9 cellular contexts compared by ENCODE assay signal in genomic region chr16:55701442-55702319, GRCh38. TPM values are rescaled to one million over a fixed set of nuclear protein-coding genes. Genes with fewer than 3 reads are reported as not detected.
A peak's percentile ranks its signal among the peaks of the same experiment; 100 is the strongest.
DNase-seq lines count a peak whose midpoint lies in the region; ATAC-seq and TF ChIP-seq lines count a peak whose summit lies in the region.
"Had no signal": no experiment of that assay in that cellular context is flagged by ENCODE, and none has a peak within 500 bp of the region (broad histone marks: within the 10 kb centered on the region; RNA-seq: fewer than 3 reads in every experiment).

No MANE protein-coding gene starts in this region.

- H3K79me2 ChIP-seq in DND-41 (ENCODE audit: insufficient read depth, low read length), result no peaks in the 10 kb centered on the region

- H3K9me3 Mint-ChIP-seq in stimulated activated naive CD8-positive, alpha-beta T cell treated with anti-CD3 and anti-CD28 coated beads, Interleukin-15, amount 100 ng/mL, for 72 hours, result no peaks in the 10 kb centered on the region
- H3K9me3 Mint-ChIP-seq: activated B cell treated with CpG ODN at 0.5 μM for 24 hours had no signal

- no peak overlapping the region for H3K4me2 ChIP-seq in DND-41 (ENCODE audit: insufficient read depth, low read length)

- H3K27ac ChIP-seq in DND-41 (ENCODE audit: low read length) (no peak overlapping the region), SJCRH30 (no peak overlapping the region), lung (ENCODE audit: low read depth in 1 of 2, low read length in 1 of 2) (no peak overlapping the region)

- WGBS in lung, 2 donors, result 64 to 66% methylated on average over 9 of the region's 9 CpGs

- no peaks in the 10 kb centered on the region for H3K36me3 ChIP-seq in DND-41 (ENCODE audit: insufficient read depth, low read length)
- no peaks in the 10 kb centered on the region for H3K36me3 ChIP-seq in SJCRH30
- H3K36me3 ChIP-seq in lung (ENCODE audit: control insufficient read depth in 2 of 2, insufficient read depth in 2 of 2, low read length in 2 of 2), result no peaks in the 10 kb centered on the region

- DNase-seq in DND-41 (peak; percentile 64), HuH-7 (ENCODE audit: low spot score) (peak; percentile 48), SJCRH30 (peak; percentile 69 to 80), cardiac fibroblast (ENCODE audit: low read depth in 2 of 2) (peak; percentile 50 to 54), lung (ENCODE audit: low spot score) (peak; percentile 73)
- DNase-seq in stimulated activated naive CD8-positive, alpha-beta T cell treated with anti-CD3 and anti-CD28 coated beads, Interleukin-15, amount 100 ng/mL, for 72 hours, result peak; percentile 34 to 42
- DNase-seq: activated B cell treated with CpG ODN at 0.5 μM for 24 hours had no signal

- H3K27me3 Mint-ChIP-seq in stimulated activated naive CD8-positive, alpha-beta T cell treated with anti-CD3 and anti-CD28 coated beads, Interleukin-15, amount 100 ng/mL, for 72 hours, result no peaks in the 10 kb centered on the region

- H3K27me3 ChIP-seq in DND-41 (ENCODE audit: insufficient read depth, low read length, poor library complexity) (peaks cover 20% of the 10 kb centered on the region), SJCRH30 (peaks cover 15% of the 10 kb centered on the region; the same call in 1 of the 2 replicates), lung (ENCODE audit: control insufficient read depth, insufficient read depth) (no peaks in the 10 kb centered on the region)

- peak overlapping the region in 1 of 2 donors; percentile 69 for H3K27ac Mint-ChIP-seq in stimulated activated naive CD8-positive, alpha-beta T cell treated with anti-CD3 and anti-CD28 coated beads, Interleukin-15, amount 100 ng/mL, for 72 hours
- H3K27ac Mint-ChIP-seq: activated B cell treated with CpG ODN at 0.5 μM for 24 hours had no signal

- ATAC-seq in DND-41 (ENCODE audit: insufficient read depth, low read depth) (peak; percentile 90), GM19452 (IDR thresholded peaks at IDR 0.05; ENCODE audit: unreplicated experiment) (peak; percentile 78), lung (ENCODE audit: insufficient read depth, low FRiP score) (no peak), HG02840 (IDR thresholded peaks at IDR 0.05; ENCODE audit: low FRiP score, unreplicated experiment) (no peak)
- ATAC-seq in stimulated activated naive CD8-positive, alpha-beta T cell treated with anti-CD3 and anti-CD28 coated beads, Interleukin-15, amount 100 ng/mL, for 72 hours, result peak; percentile 78

- peaks cover 7% of the 10 kb centered on the region for H3K4me1 Mint-ChIP-seq in stimulated activated naive CD8-positive, alpha-beta T cell treated with anti-CD3 and anti-CD28 coated beads, Interleukin-15, amount 100 ng/mL, for 72 hours
- H3K4me1 Mint-ChIP-seq: activated B cell treated with CpG ODN at 0.5 μM for 24 hours had no signal

- no peak overlapping the region for H3K9ac ChIP-seq in DND-41 (ENCODE audit: low read depth, low read length)

- H4K20me1 ChIP-seq in DND-41 (ENCODE audit: insufficient read depth, low read length), result no peaks in the 10 kb centered on the region

- peaks cover 5% of the 10 kb centered on the region; the same call in 1 of the 2 replicates for H3K4me1 ChIP-seq in DND-41 (ENCODE audit: insufficient read depth, low read length)
- no peaks in the 10 kb centered on the region for H3K4me1 ChIP-seq in SJCRH30
- no peaks in the 10 kb centered on the region for H3K4me1 ChIP-seq in lung (ENCODE audit: control insufficient read depth in 2 of 2, insufficient read depth in 2 of 2, low read length in 2 of 2)

- TF ChIP-seq CTCF in DND-41 (IDR thresholded peaks at IDR 0.05; ENCODE audit: borderline replicate concordance, extremely low read depth, low read length, poor library complexity, severe bottlenecking), result peak; percentile 74
- TF ChIP-seq CTCF in cardiac fibroblast (IDR thresholded peaks at IDR 0.05; ENCODE audit: low read depth, low read length), result peak; percentile 57
- TF ChIP-seq CTCF in lung (IDR thresholded peaks at IDR 0.05; ENCODE audit: control extremely low read depth, extremely low read depth), result no peak

- H3K9me3 ChIP-seq in DND-41 (ENCODE audit: insufficient read depth, low read length, severe bottlenecking) (no peaks in the 10 kb centered on the region), SJCRH30 (replicated peaks) (no peaks in the 10 kb centered on the region), lung (ENCODE audit: control insufficient read depth in 2 of 2, insufficient read depth in 1 of 2, low read length in 1 of 2) (no peaks in the 10 kb centered on the region)

- no peak overlapping the region for H2AFZ ChIP-seq in DND-41 (ENCODE audit: low read depth, low read length)

- H3K4me3 ChIP-seq in DND-41 (ENCODE audit: low read depth in 1 of 2, low read length in 2 of 2), result no peak overlapping the region
- no peak overlapping the region for H3K4me3 ChIP-seq in SJCRH30
- no peak overlapping the region for H3K4me3 ChIP-seq in cardiac fibroblast (replicated peaks in 1 of 2; ENCODE audit: low read depth in 2 of 2, low read length in 2 of 2)
- no peak overlapping the region for H3K4me3 ChIP-seq in lung

- no peak overlapping the region for H3K4me3 Mint-ChIP-seq in stimulated activated naive CD8-positive, alpha-beta T cell treated with anti-CD3 and anti-CD28 coated beads, Interleukin-15, amount 100 ng/mL, for 72 hours
- H3K4me3 Mint-ChIP-seq: activated B cell treated with CpG ODN at 0.5 μM for 24 hours had no signal

RNA-seq across cellular contexts. Expression of gene SLC6A2, which starts 45.9 kb away (rescaled TPM):
- not detected in 2 replicates for total RNA-seq in SJCRH30 (2014; rRNA removed; shearing (Covaris generic))
- under 1 TPM in 1 of 2 donors, not detected in 1; 0.26 TPM for total RNA-seq in lung
- under 1 TPM in 1 of 2 donors, not detected in 1; 0.02 TPM for polyA plus RNA-seq in lung
- total RNA-seq: activated B cell treated with CpG ODN at 0.5 μM for 24 hours had no signal

Comparison
In these comparisons a context has a peak if more than half of its experiments do, and no peak if none do; other contexts are left out.
1. ATAC-seq: peak in DND-41 (single experiment), GM19452 (single experiment) and stimulated activated naive CD8-positive, alpha-beta T cell treated with anti-CD3 and anti-CD28 coated beads, Interleukin-15, amount 100 ng/mL, for 72 hours (single experiment); none in lung (single experiment) and HG02840 (single experiment).
2. Peak in every context shown above with its lines, with median percentiles within 50 percentile points of each other: DNase-seq.